ENCODE assay signal across 15 cellular contexts in the genomic region with DNA sequence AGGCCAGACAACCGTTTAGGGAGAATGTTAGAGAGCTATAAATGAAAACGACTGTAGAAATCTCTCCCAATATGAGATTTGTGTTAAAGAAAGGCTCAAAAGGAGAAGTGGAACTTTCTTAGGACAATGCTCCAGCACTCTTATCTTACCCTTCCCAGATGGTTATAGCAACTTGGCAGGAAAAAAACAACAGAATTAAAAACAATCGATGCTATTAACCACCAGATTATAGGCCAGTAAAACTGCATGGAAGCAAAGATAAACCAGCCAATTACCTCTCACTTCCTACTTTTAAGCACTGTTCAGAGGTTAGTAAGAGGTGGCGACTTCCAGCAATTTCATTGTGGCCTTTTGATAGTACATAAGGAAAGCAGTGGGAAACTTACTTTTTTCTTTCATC.
"Had no signal": no experiment of that assay in that cellular context is flagged by ENCODE, and none has a peak within 500 bp of the region (broad histone marks: within the 10 kb centered on the region; RNA-seq: fewer than 3 reads in every experiment).

No MANE protein-coding gene starts in this region.

- H3K4me3 ChIP-seq: dorsolateral prefrontal cortex, esophagus squamous epithelium, heart left ventricle, thoracic aorta had no signal

- H3K27me3 ChIP-seq: dorsolateral prefrontal cortex, esophagus squamous epithelium, foreskin keratinocyte, heart left ventricle had no signal

- ATAC-seq: activated T-cell treated with anti-CD3 and anti-CD28 coated beads, Interleukin-2, amount 50 U/mL, for 4 hours; foreskin keratinocyte; left lobe of liver; sciatic nerve had no signal

- H3K9me3 ChIP-seq: esophagus squamous epithelium, heart left ventricle, thoracic aorta had no signal

- DNase-seq: activated CD4-positive, alpha-beta T cell treated with anti-CD3 and anti-CD28 coated beads, Interleukin-2, amount 50 U/mL, for 48 hours; activated CD4-positive, CD25-positive, alpha-beta regulatory T cell treated with anti-CD3 and anti-CD28 coated beads, Interleukin-2, amount 50 U/mL, for 72 hours; activated effector memory CD4-positive, alpha-beta T cell treated with anti-CD3 and anti-CD28 coated beads, Interleukin-2, amount 50 U/mL, for 16 hours; activated naive CD8-positive, alpha-beta T cell treated with anti-CD3 and anti-CD28 coated beads for 36 hours; activated T-cell treated with anti-CD3 and anti-CD28 coated beads, Interleukin-2, amount 50 U/mL, for 4 hours; dorsolateral prefrontal cortex; esophagus squamous epithelium; foreskin keratinocyte; heart left ventricle; occipital lobe; stimulated activated CD4-positive, alpha-beta T cell treated with anti-CD3 and anti-CD28 coated beads, Interleukin-4, amount 100 ng/mL, for 1 hour; stimulated activated CD8-positive, alpha-beta memory T cell treated with anti-CD3 and anti-CD28 coated beads, Interleukin-4, amount 100 ng/mL, for 48 hours had no signal

- H3K4me1 ChIP-seq: esophagus squamous epithelium had no signal

- H3K27ac ChIP-seq: esophagus squamous epithelium, foreskin keratinocyte, thoracic aorta had no signal

- H3K36me3 ChIP-seq: thoracic aorta had no signal
